10 cellular contexts compared by ENCODE assay signal in the genomic region with DNA sequence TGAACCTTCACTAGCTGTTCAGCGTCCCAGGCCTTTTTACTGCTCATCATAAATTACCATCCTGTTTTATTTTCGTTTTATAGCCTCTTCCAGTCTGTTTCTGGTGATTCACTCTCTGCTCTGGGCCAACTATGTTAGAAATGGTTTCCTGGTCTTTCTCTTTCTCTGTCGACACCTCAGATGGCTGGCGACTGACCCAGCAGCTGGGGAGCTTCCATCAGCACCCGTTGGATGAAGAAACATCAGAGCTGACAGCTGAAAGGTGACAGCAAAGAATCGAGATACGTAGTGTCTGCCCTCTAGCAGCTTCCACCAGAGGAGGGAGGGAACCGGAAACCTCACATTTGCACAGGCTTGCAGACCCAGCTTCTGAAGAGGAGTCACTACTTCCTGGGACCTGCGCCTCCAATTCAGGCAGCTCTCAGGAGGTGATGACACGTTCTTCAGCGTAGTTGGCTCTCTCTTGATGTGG.
DNase-seq lines count a peak whose midpoint lies in the region; ATAC-seq and TF ChIP-seq lines count a peak whose summit lies in the region.
"Had no signal": no experiment of that assay in that cellular context is flagged by ENCODE, and none has a peak within 500 bp of the region (broad histone marks: within the 10 kb centered on the region; RNA-seq: fewer than 3 reads in every experiment).

No MANE protein-coding gene starts in this region.

- no peaks in the 10 kb centered on the region for H3K36me3 ChIP-seq in endodermal cell (ENCODE audit: control insufficient read depth, insufficient read depth, low read length)
- H3K36me3 ChIP-seq: BLaER1 treated with 17β-estradiol and CSF1 and Interleukin-3, amounts not matched to agents 10 nM and 100 nM had no signal

- TF ChIP-seq CTCF in endodermal cell (conservative IDR thresholded peaks at IDR 0.05): no peak

- 88 to 95% methylated on average over 7 to 11 of the region's 11 CpGs for WGBS in endodermal cell (ENCODE audit: insufficient coverage in 1 of 2, insufficient read length in 1 of 2), 2 experiments

- CTCF ChIA-PET in activated naive CD4-positive, alpha-beta T cell treated with anti-CD3 and anti-CD28 coated beads, Interleukin-2, amount 10 ng/mL, durations not matched to agents 7 days and 5 days (lab: Charles Lee): no interaction called here

- peaks cover 18% of the 10 kb centered on the region for H3K4me1 Mint-ChIP-seq in activated T-cell treated with anti-CD3 and anti-CD28 coated beads, Interleukin-2, amount 50 U/mL, for 72 hours (ENCODE audit: low read depth)
- H3K4me1 Mint-ChIP-seq in activated naive CD4-positive, alpha-beta T cell treated with anti-CD3 and anti-CD28 coated beads, Interleukin-2, amount 10 ng/mL, durations not matched to agents 7 days and 5 days: peaks cover 13% of the 10 kb centered on the region
- no peaks in the 10 kb centered on the region for H3K4me1 Mint-ChIP-seq in endodermal cell

- H3K4me1 ChIP-seq in endodermal cell (ENCODE audit: control insufficient read depth, insufficient read depth, low read length): no peaks in the 10 kb centered on the region

- no peak overlapping the region for H3K9ac ChIP-seq in endodermal cell (ENCODE audit: extremely low read depth, low read length, poor library complexity, severe bottlenecking)
- H3K9ac ChIP-seq: BLaER1 treated with 17β-estradiol and CSF1 and Interleukin-3, amounts not matched to agents 10 nM and 100 nM had no signal

- H3K27me3 Mint-ChIP-seq in activated T-cell treated with anti-CD3 and anti-CD28 coated beads, Interleukin-2, amount 50 U/mL, for 72 hours (ENCODE audit: low read depth): peaks cover 5% of the 10 kb centered on the region
- H3K27me3 Mint-ChIP-seq in activated naive CD4-positive, alpha-beta T cell treated with anti-CD3 and anti-CD28 coated beads, Interleukin-2, amount 10 ng/mL, durations not matched to agents 7 days and 5 days: peaks cover 70% of the 10 kb centered on the region
- peaks cover 29% of the 10 kb centered on the region for H3K27me3 Mint-ChIP-seq in endodermal cell (ENCODE audit: insufficient read depth)

- intact Hi-C loops in left cardiac atrium (cut with DNase I): loop anchor here in 1 of 2 donors (5.0 kb wide), 1 partner anchor 99 kb away; the partner anchor contains the start of gene LEMD2

- no peak overlapping the region for H3K4me3 ChIP-seq in endodermal cell (ENCODE audit: low read length)
- H3K4me3 ChIP-seq: BLaER1 treated with 17β-estradiol and CSF1 and Interleukin-3, amounts not matched to agents 10 nM and 100 nM had no signal

- no peak overlapping the region for H3K4me3 Mint-ChIP-seq in activated T-cell treated with anti-CD3 and anti-CD28 coated beads, Interleukin-2, amount 50 U/mL, for 72 hours
- no peak overlapping the region for H3K4me3 Mint-ChIP-seq in activated naive CD4-positive, alpha-beta T cell treated with anti-CD3 and anti-CD28 coated beads, Interleukin-2, amount 10 ng/mL, durations not matched to agents 7 days and 5 days
- no peak overlapping the region for H3K4me3 Mint-ChIP-seq in endodermal cell

- peak; percentile 71 to 75 for ATAC-seq in activated T-cell treated with anti-CD3 and anti-CD28 coated beads, Interleukin-2, amount 50 U/mL, for 72 hours (replicated peaks in 1 of 2)
- ATAC-seq in left cardiac atrium: peak; percentile 92 to 93
- no peak for ATAC-seq in HG02763 (IDR thresholded peaks at IDR 0.05; ENCODE audit: unreplicated experiment)

- H3K9me3 Mint-ChIP-seq in activated T-cell treated with anti-CD3 and anti-CD28 coated beads, Interleukin-2, amount 50 U/mL, for 72 hours: no peaks in the 10 kb centered on the region
- H3K9me3 Mint-ChIP-seq in activated naive CD4-positive, alpha-beta T cell treated with anti-CD3 and anti-CD28 coated beads, Interleukin-2, amount 10 ng/mL, durations not matched to agents 7 days and 5 days: no peaks in the 10 kb centered on the region
- no peaks in the 10 kb centered on the region for H3K9me3 Mint-ChIP-seq in endodermal cell

- H3K36me3 Mint-ChIP-seq in activated T-cell treated with anti-CD3 and anti-CD28 coated beads, Interleukin-2, amount 50 U/mL, for 72 hours (ENCODE audit: insufficient read depth in 2 of 2): no peaks in the 10 kb centered on the region
- no peaks in the 10 kb centered on the region for H3K36me3 Mint-ChIP-seq in activated naive CD4-positive, alpha-beta T cell treated with anti-CD3 and anti-CD28 coated beads, Interleukin-2, amount 10 ng/mL, durations not matched to agents 7 days and 5 days
- H3K36me3 Mint-ChIP-seq in endodermal cell (ENCODE audit: low read depth): no peaks in the 10 kb centered on the region

- H3K9me3 ChIP-seq in endodermal cell (ENCODE audit: control insufficient read depth, low read length): no peaks in the 10 kb centered on the region
- H3K9me3 ChIP-seq: BLaER1 treated with 17β-estradiol and CSF1 and Interleukin-3, amounts not matched to agents 10 nM and 100 nM had no signal

- no peak overlapping the region for H3K27ac Mint-ChIP-seq in activated T-cell treated with anti-CD3 and anti-CD28 coated beads, Interleukin-2, amount 50 U/mL, for 72 hours
- H3K27ac Mint-ChIP-seq in activated naive CD4-positive, alpha-beta T cell treated with anti-CD3 and anti-CD28 coated beads, Interleukin-2, amount 10 ng/mL, durations not matched to agents 7 days and 5 days: peak overlapping the region; percentile 28
- no peak overlapping the region for H3K27ac Mint-ChIP-seq in endodermal cell

- H3K27me3 ChIP-seq in endodermal cell (ENCODE audit: control insufficient read depth, insufficient read depth, low read length, poor library complexity, severe bottlenecking): no peaks in the 10 kb centered on the region
- H3K27me3 ChIP-seq: BLaER1 treated with 17β-estradiol and CSF1 and Interleukin-3, amounts not matched to agents 10 nM and 100 nM had no signal

- no peak overlapping the region for H3K27ac ChIP-seq in endodermal cell (ENCODE audit: low read depth, low read length)
- H3K27ac ChIP-seq: BLaER1 treated with 17β-estradiol and CSF1 and Interleukin-3, amounts not matched to agents 10 nM and 100 nM had no signal

- peak in 1 of 2 donors; percentile 24 for DNase-seq in activated T-cell treated with anti-CD3 and anti-CD28 coated beads, Interleukin-2, amount 50 U/mL, for 72 hours
- DNase-seq in activated T-cell treated with anti-CD3 and anti-CD28 coated beads for 4 hours (no peak), left cardiac atrium (peak; percentile 72), stromal cell of bone marrow (ENCODE audit: low read depth) (peak; percentile 72), GM19240 (ENCODE audit: insufficient read length, low spot score) (no peak), endodermal cell (no peak)
- peak; percentile 41 for DNase-seq in activated naive CD4-positive, alpha-beta T cell treated with anti-CD3 and anti-CD28 coated beads, Interleukin-2, amount 10 ng/mL, durations not matched to agents 7 days and 5 days
- DNase-seq: SIG-M5 had no signal

Comparison
In these comparisons a context has a peak if more than half of its experiments do, and no peak if none do; other contexts are left out.
1. DNase-seq: peak in activated naive CD4-positive, alpha-beta T cell treated with anti-CD3 and anti-CD28 coated beads, Interleukin-2, amount 10 ng/mL, durations not matched to agents 7 days and 5 days (single experiment), left cardiac atrium (single experiment) and stromal cell of bone marrow (single experiment); none in activated T-cell treated with anti-CD3 and anti-CD28 coated beads for 4 hours (single experiment), GM19240 (single experiment) and endodermal cell (single experiment).